11 cellular contexts compared by ENCODE assay signal in genomic region chr20:58710481-58711265, GRCh38. TPM values are rescaled to one million over a fixed set of nuclear protein-coding genes. Genes with fewer than 3 reads are reported as not detected.
A peak's percentile ranks its signal among the peaks of the same experiment; 100 is the strongest.
DNase-seq lines count a peak whose midpoint lies in the region; ATAC-seq lines count a peak whose summit lies in the region.
"Had no signal": no experiment of that assay in that cellular context is flagged by ENCODE, and none has a peak within 500 bp of the region (broad histone marks: within the 10 kb centered on the region; RNA-seq: fewer than 3 reads in every experiment).

No MANE protein-coding gene starts in this region.

- H3K36me3 Mint-ChIP-seq in activated naive CD4-positive, alpha-beta T cell treated with anti-CD3 and anti-CD28 coated beads for 36 hours (ENCODE audit: low read depth), result no peaks in the 10 kb centered on the region

- H3K4me1 Mint-ChIP-seq in activated naive CD4-positive, alpha-beta T cell treated with anti-CD3 and anti-CD28 coated beads for 36 hours (ENCODE audit: low read depth), result no peaks in the 10 kb centered on the region

- H3K27me3 Mint-ChIP-seq in activated naive CD4-positive, alpha-beta T cell treated with anti-CD3 and anti-CD28 coated beads for 36 hours (ENCODE audit: low read depth), result no peaks in the 10 kb centered on the region

- DNase-seq in activated naive CD4-positive, alpha-beta T cell treated with anti-CD3 and anti-CD28 coated beads for 36 hours, result no peak
- DNase-seq in activated naive CD4-positive, alpha-beta T cell (lab: John Stamatoyannopoulos, UW), result no peak
- peak; percentile 3 for DNase-seq in activated naive CD4-positive, alpha-beta T cell treated with anti-CD3 and anti-CD28 coated beads, Interleukin-2, amount 50 U/mL, for 16 hours
- peak; percentile 34 for DNase-seq in left lobe of liver (ENCODE audit: low spot score)
- DNase-seq in stimulated activated CD8-positive, alpha-beta memory T cell treated with anti-CD3 and anti-CD28 coated beads, Interleukin-4, amount 100 ng/mL, for 48 hours, result peak; percentile 18
- DNase-seq in DMS53 (lab: John Stamatoyannopoulos, UW), result no peak
- no peak for DNase-seq in C1 segment of cervical spinal cord (lab: John Stamatoyannopoulos, UW)
- DNase-seq in NCI-H510A treated with DMSO at 0.1 percent for 48 hours (lab: John Stamatoyannopoulos, UW), result no peak
- DNase-seq: GOT3, NCI-H1417 treated with DMSO at 0.1 percent for 48 hours, NCI-H345 had no signal

- no peaks in the 10 kb centered on the region for H3K9me3 Mint-ChIP-seq in activated naive CD4-positive, alpha-beta T cell treated with anti-CD3 and anti-CD28 coated beads for 36 hours

- intact Hi-C loops in activated naive CD4-positive, alpha-beta T cell treated with anti-CD3 and anti-CD28 coated beads for 36 hours (cut with micrococcal nuclease), result no loop called here

- ATAC-seq in left lobe of liver, result no peak

- peak overlapping the region; percentile 18 for H3K27ac Mint-ChIP-seq in activated naive CD4-positive, alpha-beta T cell treated with anti-CD3 and anti-CD28 coated beads for 36 hours

- no peak overlapping the region for H3K4me3 Mint-ChIP-seq in activated naive CD4-positive, alpha-beta T cell treated with anti-CD3 and anti-CD28 coated beads for 36 hours

- CTCF ChIA-PET in activated naive CD4-positive, alpha-beta T cell treated with anti-CD3 and anti-CD28 coated beads for 36 hours (lab: Charles Lee), result no interaction called here

RNA-seq across cellular contexts. Expression of gene NPEPL1, which starts 18.1 kb away (rescaled TPM):
- total RNA-seq in activated naive CD4-positive, alpha-beta T cell treated with anti-CD3 and anti-CD28 coated beads for 36 hours, result 10 to 100 TPM; 14.3 to 14.5 TPM
- total RNA-seq in left lobe of liver, result 12.8 TPM

RNA-seq across cellular contexts. Expression of gene STX16, which starts 59.6 kb away (rescaled TPM):
- 100 to 1,000 TPM; 127 TPM for total RNA-seq in activated naive CD4-positive, alpha-beta T cell treated with anti-CD3 and anti-CD28 coated beads for 36 hours
- 25.7 TPM for total RNA-seq in left lobe of liver

Comparison
In these comparisons a context has a peak if more than half of its experiments do, and no peak if none do; other contexts are left out.
1. DNase-seq: peak in activated naive CD4-positive, alpha-beta T cell treated with anti-CD3 and anti-CD28 coated beads, Interleukin-2, amount 50 U/mL, for 16 hours (single experiment), left lobe of liver (single experiment) and stimulated activated CD8-positive, alpha-beta memory T cell treated with anti-CD3 and anti-CD28 coated beads, Interleukin-4, amount 100 ng/mL, for 48 hours (single experiment); none in activated naive CD4-positive, alpha-beta T cell treated with anti-CD3 and anti-CD28 coated beads for 36 hours (single experiment), activated naive CD4-positive, alpha-beta T cell (0 of 4), DMS53 (single experiment), C1 segment of cervical spinal cord (0 of 14) and NCI-H510A treated with DMSO at 0.1 percent for 48 hours (single experiment).